10 cellular contexts compared by ENCODE assay signal in genomic region chr1:94855307-94855700, GRCh38. TPM values are rescaled to one million over a fixed set of nuclear protein-coding genes. Genes with fewer than 3 reads are reported as not detected.
A peak's percentile ranks its signal among the peaks of the same experiment; 100 is the strongest.
DNase-seq lines count a peak whose midpoint lies in the region; ATAC-seq and TF ChIP-seq lines count a peak whose summit lies in the region.
"Had no signal": no experiment of that assay in that cellular context is flagged by ENCODE, and none has a peak within 500 bp of the region (broad histone marks: within the 10 kb centered on the region; RNA-seq: fewer than 3 reads in every experiment).

No MANE protein-coding gene starts in this region.

- WGBS in lung, 2 donors = 41 to 44% methylated on average over 2 of the region's 2 CpGs

- DNase-seq in Right ventricle myocardium superior (no peak), cardiac septum (ENCODE audit: low spot score) (no peak), epithelial cell of prostate (ENCODE audit: low read depth, low spot score) (no peak), lung (ENCODE audit: low spot score) (no peak), uterus (no peak)
- DNase-seq in activated T-helper 1 cell treated with anti-CD3 and anti-CD28 coated beads, Interleukin-12 subunit alpha, Interleukin-12 subunit beta, Interleukin-2, Interleukin-4 antibody, amounts not matched to agents 30 ng/mL and 10 ng/mL and 1 ng/mL, durations not matched to agents 14 hours and 24 hours and 36 hours (ENCODE audit: low spot score) = no peak
- DNase-seq: KBM-7 had no signal

- no peak overlapping the region for H3K4me3 ChIP-seq in lung
- H3K4me3 ChIP-seq in uterus = no peak overlapping the region

- H3K4me3 Mint-ChIP-seq in activated T-helper 1 cell treated with anti-CD3 and anti-CD28 coated beads, Interleukin-12 subunit alpha, Interleukin-12 subunit beta, Interleukin-2, Interleukin-4 antibody, amounts not matched to agents 30 ng/mL and 10 ng/mL and 1 ng/mL, durations not matched to agents 14 hours and 24 hours and 36 hours = no peak overlapping the region
- H3K4me3 Mint-ChIP-seq: activated T-cell treated with anti-CD3 and anti-CD28 coated beads, Interleukin-2, amount 50 U/mL, for 72 hours had no signal

- H3K27ac ChIP-seq in epithelial cell of prostate (peak overlapping the region; percentile 90), lung (ENCODE audit: low read depth in 1 of 2, low read length in 1 of 2) (peak overlapping the region; percentile 55 to 82), uterus (peak overlapping the region; percentile 88 to 89)

- TF ChIP-seq CTCF in lung (IDR thresholded peaks at IDR 0.05; ENCODE audit: control extremely low read depth, extremely low read depth) = no peak
- no peak for TF ChIP-seq CTCF in uterus (IDR thresholded peaks at IDR 0.05)

- no peaks in the 10 kb centered on the region for H3K27me3 ChIP-seq in lung (ENCODE audit: control insufficient read depth, insufficient read depth)
- H3K27me3 ChIP-seq in uterus = no peaks in the 10 kb centered on the region

- H3K4me1 Mint-ChIP-seq in activated T-helper 1 cell treated with anti-CD3 and anti-CD28 coated beads, Interleukin-12 subunit alpha, Interleukin-12 subunit beta, Interleukin-2, Interleukin-4 antibody, amounts not matched to agents 30 ng/mL and 10 ng/mL and 1 ng/mL, durations not matched to agents 14 hours and 24 hours and 36 hours (ENCODE audit: low read depth) = no peaks in the 10 kb centered on the region

- intact Hi-C loops in Right ventricle myocardium superior (cut with DNase I) (no loop called here), cardiac septum (cut with DNase I) (no loop called here), uterus (cut with DNase I; ENCODE audit: low total_unique reads) (loop anchor here (2.0 to 10.0 kb wide), 2 partner anchors 69 to 187 kb away; partner anchors contain the start of gene CNN3)
- intact Hi-C loops in activated T-helper 1 cell treated with anti-CD3 and anti-CD28 coated beads, Interleukin-12 subunit alpha, Interleukin-12 subunit beta, Interleukin-2, Interleukin-4 antibody, amounts not matched to agents 30 ng/mL and 10 ng/mL and 1 ng/mL, durations not matched to agents 14 hours and 24 hours and 36 hours (cut with micrococcal nuclease) = loop anchor here (2.0 kb wide), 2 partner anchors 27 to 71 kb away; partner anchors contain the start of gene CNN3

- peaks cover 0 to 5% of the 10 kb centered on the region in 2 donors for H3K4me1 ChIP-seq in lung (ENCODE audit: control insufficient read depth in 2 of 2, insufficient read depth in 2 of 2, low read length in 2 of 2)
- peaks cover 0 to 7% of the 10 kb centered on the region in 2 donors for H3K4me1 ChIP-seq in uterus

- H3K36me3 Mint-ChIP-seq in activated T-helper 1 cell treated with anti-CD3 and anti-CD28 coated beads, Interleukin-12 subunit alpha, Interleukin-12 subunit beta, Interleukin-2, Interleukin-4 antibody, amounts not matched to agents 30 ng/mL and 10 ng/mL and 1 ng/mL, durations not matched to agents 14 hours and 24 hours and 36 hours (ENCODE audit: low read depth) = no peaks in the 10 kb centered on the region

- ATAC-seq in Right ventricle myocardium superior (ENCODE audit: poor library complexity) (peak; percentile 10), lung (ENCODE audit: insufficient read depth, low FRiP score) (peak; percentile 20), HG03520 (IDR thresholded peaks at IDR 0.05; ENCODE audit: unreplicated experiment) (no peak), HG03175 (IDR thresholded peaks at IDR 0.05; ENCODE audit: unreplicated experiment) (no peak)

- no peaks in the 10 kb centered on the region for H3K9me3 Mint-ChIP-seq in activated T-helper 1 cell treated with anti-CD3 and anti-CD28 coated beads, Interleukin-12 subunit alpha, Interleukin-12 subunit beta, Interleukin-2, Interleukin-4 antibody, amounts not matched to agents 30 ng/mL and 10 ng/mL and 1 ng/mL, durations not matched to agents 14 hours and 24 hours and 36 hours
- H3K9me3 Mint-ChIP-seq: activated T-cell treated with anti-CD3 and anti-CD28 coated beads, Interleukin-2, amount 50 U/mL, for 72 hours had no signal

- peaks cover 7% of the 10 kb centered on the region for H3K27me3 Mint-ChIP-seq in activated T-helper 1 cell treated with anti-CD3 and anti-CD28 coated beads, Interleukin-12 subunit alpha, Interleukin-12 subunit beta, Interleukin-2, Interleukin-4 antibody, amounts not matched to agents 30 ng/mL and 10 ng/mL and 1 ng/mL, durations not matched to agents 14 hours and 24 hours and 36 hours (ENCODE audit: insufficient read depth)

- no peaks in the 10 kb centered on the region for H3K9me3 ChIP-seq in lung (ENCODE audit: control insufficient read depth in 2 of 2, insufficient read depth in 1 of 2, low read length in 1 of 2)
- no peaks in the 10 kb centered on the region for H3K9me3 ChIP-seq in uterus

- no peak overlapping the region for H3K27ac Mint-ChIP-seq in activated T-helper 1 cell treated with anti-CD3 and anti-CD28 coated beads, Interleukin-12 subunit alpha, Interleukin-12 subunit beta, Interleukin-2, Interleukin-4 antibody, amounts not matched to agents 30 ng/mL and 10 ng/mL and 1 ng/mL, durations not matched to agents 14 hours and 24 hours and 36 hours
- H3K27ac Mint-ChIP-seq: activated T-cell treated with anti-CD3 and anti-CD28 coated beads, Interleukin-2, amount 50 U/mL, for 72 hours had no signal

- no peaks in the 10 kb centered on the region for H3K36me3 ChIP-seq in lung (ENCODE audit: control insufficient read depth in 2 of 2, insufficient read depth in 2 of 2, low read length in 2 of 2)
- no peaks in the 10 kb centered on the region for H3K36me3 ChIP-seq in uterus

- TF ChIP-seq POLR2A in uterus (IDR thresholded peaks at IDR 0.05) = no peak

RNA-seq across cellular contexts. Expression of gene SLC44A3, which starts 35.1 kb away (rescaled TPM):
- total RNA-seq in Right ventricle myocardium superior (3.3 TPM), cardiac septum (2.7 TPM), lung (10 to 100 TPM; 13.8 to 31.8 TPM), uterus (10 to 100 TPM in 1 of 4 donors, 1 to 10 TPM in 3; 1.3 to 10.3 (median 4.8) TPM)
- 1 to 10 TPM; 9.3 to 9.4 TPM for polyA plus RNA-seq in lung
- total RNA-seq in activated T-helper 1 cell treated with anti-CD3 and anti-CD28 coated beads, Interleukin-12 subunit alpha, Interleukin-12 subunit beta, Interleukin-2, Interleukin-4 antibody, amounts not matched to agents 30 ng/mL and 10 ng/mL and 1 ng/mL, durations not matched to agents 14 hours and 24 hours and 36 hours = not detected in 2 replicates
- total RNA-seq: activated T-cell treated with anti-CD3 and anti-CD28 coated beads, Interleukin-2, amount 50 U/mL, for 72 hours had no signal

Comparison
In these comparisons a context has a peak if more than half of its experiments do, and no peak if none do; other contexts are left out.
1. ATAC-seq: peak in Right ventricle myocardium superior (single experiment) and lung (single experiment); none in HG03520 (single experiment) and HG03175 (single experiment).
2. intact Hi-C loops: an anchor here in uterus (2.0 to 10.0 kb wide) and activated T-helper 1 cell treated with anti-CD3 and anti-CD28 coated beads, Interleukin-12 subunit alpha, Interleukin-12 subunit beta, Interleukin-2, Interleukin-4 antibody, amounts not matched to agents 30 ng/mL and 10 ng/mL and 1 ng/mL, durations not matched to agents 14 hours and 24 hours and 36 hours (2.0 kb wide); none called in Right ventricle myocardium superior and cardiac septum.
3. Peak in every context shown above with its lines, with median percentiles within 50 percentile points of each other: H3K27ac ChIP-seq.